In genomic region chr5:179309751-179310320, GRCh38 we compare ENCODE assay signal across 1 cellular context.
TF ChIP-seq lines count a peak whose summit lies in the region.

No MANE protein-coding gene starts in this region.

TF ChIP-seq in WTC11, 78 proteins besides CTCF, POLR2A, EP300 and RAD21 (continued from another document):
- no peak for TF ChIP-seq MLX (CRISPR knock-in tag; IDR thresholded peaks at IDR 0.05)
- no peak for TF ChIP-seq IRF2 (CRISPR knock-in tag; IDR thresholded peaks at IDR 0.05; ENCODE audit: borderline replicate concordance, low read depth)
- TF ChIP-seq, protein P1, sequence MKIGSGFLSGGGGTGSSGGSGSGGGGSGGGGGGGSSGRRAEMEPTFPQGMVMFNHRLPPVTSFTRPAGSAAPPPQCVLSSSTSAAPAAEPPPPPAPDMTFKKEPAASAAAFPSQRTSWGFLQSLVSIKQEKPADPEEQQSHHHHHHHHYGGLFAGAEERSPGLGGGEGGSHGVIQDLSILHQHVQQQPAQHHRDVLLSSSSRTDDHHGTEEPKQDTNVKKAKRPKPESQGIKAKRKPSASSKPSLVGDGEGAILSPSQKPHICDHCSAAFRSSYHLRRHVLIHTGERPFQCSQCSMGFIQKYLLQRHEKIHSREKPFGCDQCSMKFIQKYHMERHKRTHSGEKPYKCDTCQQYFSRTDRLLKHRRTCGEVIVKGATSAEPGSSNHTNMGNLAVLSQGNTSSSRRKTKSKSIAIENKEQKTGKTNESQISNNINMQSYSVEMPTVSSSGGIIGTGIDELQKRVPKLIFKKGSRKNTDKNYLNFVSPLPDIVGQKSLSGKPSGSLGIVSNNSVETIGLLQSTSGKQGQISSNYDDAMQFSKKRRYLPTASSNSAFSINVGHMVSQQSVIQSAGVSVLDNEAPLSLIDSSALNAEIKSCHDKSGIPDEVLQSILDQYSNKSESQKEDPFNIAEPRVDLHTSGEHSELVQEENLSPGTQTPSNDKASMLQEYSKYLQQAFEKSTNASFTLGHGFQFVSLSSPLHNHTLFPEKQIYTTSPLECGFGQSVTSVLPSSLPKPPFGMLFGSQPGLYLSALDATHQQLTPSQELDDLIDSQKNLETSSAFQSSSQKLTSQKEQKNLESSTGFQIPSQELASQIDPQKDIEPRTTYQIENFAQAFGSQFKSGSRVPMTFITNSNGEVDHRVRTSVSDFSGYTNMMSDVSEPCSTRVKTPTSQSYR (CRISPR knock-in tag; IDR thresholded peaks at IDR 0.05), result no peak
- no peak for TF ChIP-seq GTF2I (CRISPR knock-in tag; conservative IDR thresholded peaks at IDR 0.05)
- no peak for TF ChIP-seq ZNF121 (CRISPR knock-in tag; IDR thresholded peaks at IDR 0.05)
- TF ChIP-seq, protein P2, sequence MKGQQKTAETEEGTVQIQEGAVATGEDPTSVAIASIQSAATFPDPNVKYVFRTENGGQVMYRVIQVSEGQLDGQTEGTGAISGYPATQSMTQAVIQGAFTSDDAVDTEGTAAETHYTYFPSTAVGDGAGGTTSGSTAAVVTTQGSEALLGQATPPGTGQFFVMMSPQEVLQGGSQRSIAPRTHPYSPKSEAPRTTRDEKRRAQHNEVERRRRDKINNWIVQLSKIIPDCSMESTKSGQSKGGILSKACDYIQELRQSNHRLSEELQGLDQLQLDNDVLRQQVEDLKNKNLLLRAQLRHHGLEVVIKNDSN (CRISPR knock-in tag; IDR thresholded peaks at IDR 0.05), result no peak
